Comparison of ENCODE assay signal across 9 cellular contexts in genomic region chr12:65695077-65695865, GRCh38.
DNase-seq lines count a peak whose midpoint lies in the region; ATAC-seq and TF ChIP-seq lines count a peak whose summit lies in the region.
"Had no signal": no experiment of that assay in that cellular context is flagged by ENCODE, and none has a peak within 500 bp of the region (broad histone marks: within the 10 kb centered on the region; RNA-seq: fewer than 3 reads in every experiment).

No MANE protein-coding gene starts in this region.

- no peaks in the 10 kb centered on the region for H3K9me3 ChIP-seq in skeletal muscle satellite cell (replicated peaks; ENCODE audit: low read length)

- H3K36me3 ChIP-seq in skeletal muscle satellite cell (ENCODE audit: insufficient read depth, low read length): no peaks in the 10 kb centered on the region

- peak overlapping the region; percentile 45 for H3K4me2 ChIP-seq in skeletal muscle satellite cell (ENCODE audit: low read length)

- peaks cover 38% of the 10 kb centered on the region for H3K4me1 ChIP-seq in skeletal muscle satellite cell (ENCODE audit: control insufficient read depth, insufficient read depth, low read length)

- no peaks in the 10 kb centered on the region for H3K27me3 ChIP-seq in skeletal muscle satellite cell (ENCODE audit: control insufficient read depth, insufficient read depth, low read length)

- DNase-seq in H4 (ENCODE audit: low spot score) (peak; percentile 98), foreskin melanocyte (peak; percentile 96), DMS79 treated with DMSO at 0.1 percent for 48 hours (lab: John Stamatoyannopoulos, UW) (no peak), NCI-H2081 treated with DMSO at 0.1 percent for 48 hours (lab: John Stamatoyannopoulos, UW) (no peak)
- DNase-seq: activated CD4-positive, alpha-beta T cell treated with anti-CD3 and anti-CD28 coated beads, Interleukin-2, amount 50 U/mL, for 1 hour had no signal

- no peak overlapping the region for H3K4me3 ChIP-seq in skeletal muscle satellite cell (ENCODE audit: low read length)

- ATAC-seq in SK-N-SH treated with all-trans-retinoic acid at 6 μM for 48 hours: peak; percentile 92
- ATAC-seq in HG03280 (IDR thresholded peaks at IDR 0.05; ENCODE audit: unreplicated experiment): no peak
- no peak for ATAC-seq in HG03469 (IDR thresholded peaks at IDR 0.05; ENCODE audit: unreplicated experiment)

- H3K9ac ChIP-seq in skeletal muscle satellite cell (ENCODE audit: low read depth, low read length): peak overlapping the region; percentile 48

TF ChIP-seq in SK-N-SH treated with all-trans-retinoic acid at 6 μM for 48 hours, 23 proteins besides CTCF, POLR2A, EP300 and RAD21:
- TF ChIP-seq ISL1 (CRISPR knock-in tag; IDR thresholded peaks at IDR 0.05) (no peak), TOX (CRISPR knock-in tag; IDR thresholded peaks at IDR 0.05; ENCODE audit: borderline replicate concordance) (0 out of 2 replicates have a peak, but pooled peaks have one; percentile 46)

Comparison
In these comparisons a context has a peak if more than half of its experiments do, and no peak if none do; other contexts are left out.
1. DNase-seq: peak in H4 (single experiment) and foreskin melanocyte (single experiment); none in DMS79 treated with DMSO at 0.1 percent for 48 hours (single experiment) and NCI-H2081 treated with DMSO at 0.1 percent for 48 hours (single experiment).